ENCODE assay signal across 1 cellular context in the genomic region with DNA sequence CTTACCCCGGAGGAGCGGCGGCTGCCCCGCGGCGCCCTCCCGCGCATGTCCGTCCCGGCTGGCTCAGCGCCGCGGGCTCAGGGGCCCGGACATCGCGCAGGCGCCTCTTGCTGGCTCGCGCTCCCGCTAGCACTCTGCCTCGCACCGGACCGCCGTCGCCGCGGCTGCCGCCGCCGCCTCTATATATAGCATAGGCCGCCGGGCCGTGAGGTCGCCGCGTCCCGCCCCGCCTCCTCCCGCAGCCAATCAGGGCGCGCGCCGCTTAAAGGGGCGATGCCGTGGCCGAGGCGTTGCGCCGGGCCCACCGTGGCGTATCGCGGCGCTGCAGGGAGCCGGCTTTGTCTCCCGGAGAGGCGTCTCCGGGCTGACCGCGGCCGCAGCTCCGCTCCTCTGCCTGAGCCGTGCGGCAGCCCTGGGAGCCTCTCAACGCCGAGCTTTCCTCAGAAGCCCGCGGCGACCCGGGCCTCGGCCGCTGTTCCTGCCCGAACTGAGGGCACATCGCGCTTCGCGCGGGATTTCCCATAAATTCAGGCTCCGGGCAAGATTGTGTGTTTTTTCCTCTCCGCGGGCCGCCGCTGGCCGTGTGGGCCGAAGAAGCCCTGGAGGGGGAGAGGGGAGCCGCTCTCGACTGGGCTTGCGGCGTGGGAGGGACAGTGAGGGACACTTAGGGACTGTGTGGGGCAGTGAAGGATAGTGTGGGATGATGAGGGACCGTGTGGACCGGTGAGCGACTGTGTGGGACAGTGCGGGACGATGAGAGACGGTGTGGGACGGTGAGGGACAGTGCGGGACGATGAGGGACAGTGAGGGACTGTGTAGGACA.
A peak's percentile ranks its signal among the peaks of the same experiment; 100 is the strongest.
TF ChIP-seq lines count a peak whose summit lies in the region.

A gene with protein sequence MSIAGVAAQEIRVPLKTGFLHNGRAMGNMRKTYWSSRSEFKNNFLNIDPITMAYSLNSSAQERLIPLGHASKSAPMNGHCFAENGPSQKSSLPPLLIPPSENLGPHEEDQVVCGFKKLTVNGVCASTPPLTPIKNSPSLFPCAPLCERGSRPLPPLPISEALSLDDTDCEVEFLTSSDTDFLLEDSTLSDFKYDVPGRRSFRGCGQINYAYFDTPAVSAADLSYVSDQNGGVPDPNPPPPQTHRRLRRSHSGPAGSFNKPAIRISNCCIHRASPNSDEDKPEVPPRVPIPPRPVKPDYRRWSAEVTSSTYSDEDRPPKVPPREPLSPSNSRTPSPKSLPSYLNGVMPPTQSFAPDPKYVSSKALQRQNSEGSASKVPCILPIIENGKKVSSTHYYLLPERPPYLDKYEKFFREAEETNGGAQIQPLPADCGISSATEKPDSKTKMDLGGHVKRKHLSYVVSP (minus strand): TSS at position 157 of the 823 bp plus-strand sequence. CDS start 10,690 bp downstream, outside the sequence.

TF ChIP-seq in liver, 16 proteins besides CTCF, POLR2A, EP300 and RAD21 (continued from another document):
- TF ChIP-seq, protein P1, sequence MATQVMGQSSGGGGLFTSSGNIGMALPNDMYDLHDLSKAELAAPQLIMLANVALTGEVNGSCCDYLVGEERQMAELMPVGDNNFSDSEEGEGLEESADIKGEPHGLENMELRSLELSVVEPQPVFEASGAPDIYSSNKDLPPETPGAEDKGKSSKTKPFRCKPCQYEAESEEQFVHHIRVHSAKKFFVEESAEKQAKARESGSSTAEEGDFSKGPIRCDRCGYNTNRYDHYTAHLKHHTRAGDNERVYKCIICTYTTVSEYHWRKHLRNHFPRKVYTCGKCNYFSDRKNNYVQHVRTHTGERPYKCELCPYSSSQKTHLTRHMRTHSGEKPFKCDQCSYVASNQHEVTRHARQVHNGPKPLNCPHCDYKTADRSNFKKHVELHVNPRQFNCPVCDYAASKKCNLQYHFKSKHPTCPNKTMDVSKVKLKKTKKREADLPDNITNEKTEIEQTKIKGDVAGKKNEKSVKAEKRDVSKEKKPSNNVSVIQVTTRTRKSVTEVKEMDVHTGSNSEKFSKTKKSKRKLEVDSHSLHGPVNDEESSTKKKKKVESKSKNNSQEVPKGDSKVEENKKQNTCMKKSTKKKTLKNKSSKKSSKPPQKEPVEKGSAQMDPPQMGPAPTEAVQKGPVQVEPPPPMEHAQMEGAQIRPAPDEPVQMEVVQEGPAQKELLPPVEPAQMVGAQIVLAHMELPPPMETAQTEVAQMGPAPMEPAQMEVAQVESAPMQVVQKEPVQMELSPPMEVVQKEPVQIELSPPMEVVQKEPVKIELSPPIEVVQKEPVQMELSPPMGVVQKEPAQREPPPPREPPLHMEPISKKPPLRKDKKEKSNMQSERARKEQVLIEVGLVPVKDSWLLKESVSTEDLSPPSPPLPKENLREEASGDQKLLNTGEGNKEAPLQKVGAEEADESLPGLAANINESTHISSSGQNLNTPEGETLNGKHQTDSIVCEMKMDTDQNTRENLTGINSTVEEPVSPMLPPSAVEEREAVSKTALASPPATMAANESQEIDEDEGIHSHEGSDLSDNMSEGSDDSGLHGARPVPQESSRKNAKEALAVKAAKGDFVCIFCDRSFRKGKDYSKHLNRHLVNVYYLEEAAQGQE (IDR thresholded peaks at IDR 0.05) = peak; percentile 47
- TF ChIP-seq EGR1 (IDR thresholded peaks at IDR 0.05; ENCODE audit: low read depth in 2 of 2) = no peak
